Comparison of ENCODE assay signal across 7 cellular contexts in genomic region chr7:65896279-65896678, GRCh38.
"Had no signal": no experiment of that assay in that cellular context is flagged by ENCODE, and none has a peak within 500 bp of the region (broad histone marks: within the 10 kb centered on the region; RNA-seq: fewer than 3 reads in every experiment).

No MANE protein-coding gene starts in this region.

- H3K4me3 ChIP-seq: GM23338 had no signal

- FAIRE-seq: H1, H54, HTR-8/SVneo had no signal

- H2AFZ ChIP-seq: GM23338 had no signal

- H3K27ac Mint-ChIP-seq: GM23338, H9, IgD-negative memory B cell had no signal

- H3K4me1 Mint-ChIP-seq: GM23338, H9 had no signal

- H3K27me3 Mint-ChIP-seq: IgD-negative memory B cell had no signal

- H3K4me2 ChIP-seq: GM23338 had no signal

- DNase-seq: H9, HCEC 1CT had no signal

- ATAC-seq: GM23338 had no signal

- H3K4me3 Mint-ChIP-seq: GM23338, H9, IgD-negative memory B cell had no signal
